In genomic region chr19:47058621-47059020, GRCh38 we compare ENCODE assay signal across 17 cellular contexts. TPM values are rescaled to one million over a fixed set of nuclear protein-coding genes. Genes with fewer than 3 reads are reported as not detected.
"Had no signal": no experiment of that assay in that cellular context is flagged by ENCODE, and none has a peak within 500 bp of the region (broad histone marks: within the 10 kb centered on the region; RNA-seq: fewer than 3 reads in every experiment).

No MANE protein-coding gene starts in this region.

- H3K4me3 ChIP-seq: breast epithelium, gastrocnemius medialis had no signal

- DNase-seq: activated CD4-positive, alpha-beta T cell treated with anti-CD3 and anti-CD28 coated beads, Interleukin-2, amount 50 U/mL, for 48 hours; activated CD4-positive, CD25-positive, alpha-beta regulatory T cell treated with anti-CD3 and anti-CD28 coated beads, Interleukin-2, amount 50 U/mL, for 72 hours; activated CD8-positive, alpha-beta memory T cell treated with anti-CD3 and anti-CD28 coated beads, Interleukin-2, amount 10 ng/mL, durations not matched to agents 7 days and 5 days; activated gamma-delta T cell; activated T-cell treated with anti-CD3 and anti-CD28 coated beads, Interleukin-2, amount 50 U/mL, for 4 hours; amygdala; gastrocnemius medialis; kidney glomerular epithelial cell; naive thymus-derived CD4-positive, alpha-beta T cell; occipital lobe; stimulated activated CD4-positive, alpha-beta T cell treated with anti-CD3 and anti-CD28 coated beads, Interleukin-4, amount 100 ng/mL, for 1 hour; stimulated activated CD8-positive, alpha-beta memory T cell treated with anti-CD3 and anti-CD28 coated beads, Interleukin-4, amount 100 ng/mL, for 48 hours; stimulated activated naive CD8-positive, alpha-beta T cell treated with anti-CD3 and anti-CD28 coated beads, Interleukin-15, Interleukin-2, amounts not matched to agents 100 U/mL and 50 U/mL, for 24 hours had no signal

- H3K27me3 ChIP-seq: breast epithelium, gastrocnemius medialis had no signal

- H3K36me3 Mint-ChIP-seq: activated naive CD8-positive, alpha-beta T cell had no signal

- H3K27me3 Mint-ChIP-seq: activated naive CD8-positive, alpha-beta T cell had no signal

- H3K4me1 ChIP-seq: breast epithelium, gastrocnemius medialis had no signal

- H3K4me3 Mint-ChIP-seq: activated CD8-positive, alpha-beta memory T cell treated with anti-CD3 and anti-CD28 coated beads, Interleukin-2, amount 10 ng/mL, durations not matched to agents 7 days and 5 days; activated naive CD8-positive, alpha-beta T cell; activated T-cell treated with anti-CD3 and anti-CD28 coated beads, Interleukin-2, amount 50 U/mL, for 4 hours; naive thymus-derived CD4-positive, alpha-beta T cell had no signal

- FAIRE-seq: endothelial cell of umbilical vein had no signal

- H3K27ac ChIP-seq: breast epithelium, gastrocnemius medialis had no signal

- H3K4me1 Mint-ChIP-seq: activated CD8-positive, alpha-beta memory T cell treated with anti-CD3 and anti-CD28 coated beads, Interleukin-2, amount 10 ng/mL, durations not matched to agents 7 days and 5 days had no signal

- H3K9me3 Mint-ChIP-seq: activated T-cell treated with anti-CD3 and anti-CD28 coated beads, Interleukin-2, amount 50 U/mL, for 4 hours; naive thymus-derived CD4-positive, alpha-beta T cell had no signal

- H3K9me3 ChIP-seq: breast epithelium, gastrocnemius medialis had no signal

- ATAC-seq: activated CD8-positive, alpha-beta memory T cell treated with anti-CD3 and anti-CD28 coated beads, Interleukin-2, amount 10 ng/mL, durations not matched to agents 7 days and 5 days; activated T-cell treated with anti-CD3 and anti-CD28 coated beads, Interleukin-2, amount 50 U/mL, for 4 hours; gastrocnemius medialis; naive thymus-derived CD4-positive, alpha-beta T cell; stimulated activated naive CD8-positive, alpha-beta T cell treated with anti-CD3 and anti-CD28 coated beads, Interleukin-15, Interleukin-2, amounts not matched to agents 100 U/mL and 50 U/mL, for 24 hours had no signal

- H3K36me3 ChIP-seq: breast epithelium, gastrocnemius medialis had no signal

- H3K27ac Mint-ChIP-seq: activated CD8-positive, alpha-beta memory T cell treated with anti-CD3 and anti-CD28 coated beads, Interleukin-2, amount 10 ng/mL, durations not matched to agents 7 days and 5 days; activated naive CD8-positive, alpha-beta T cell; naive thymus-derived CD4-positive, alpha-beta T cell had no signal

RNA-seq across cellular contexts. Expression of gene NPAS1, which starts 39.0 kb away (rescaled TPM):
- total RNA-seq: lung microvascular endothelial cell had no signal
